In genomic region chr3:197420566-197420965, GRCh38 we compare ENCODE assay signal across 18 cellular contexts.
DNase-seq lines count a peak whose midpoint lies in the region; ATAC-seq and TF ChIP-seq lines count a peak whose summit lies in the region.
"Had no signal": no experiment of that assay in that cellular context is flagged by ENCODE, and none has a peak within 500 bp of the region (broad histone marks: within the 10 kb centered on the region; RNA-seq: fewer than 3 reads in every experiment).

No MANE protein-coding gene starts in this region.

- H3K36me3 ChIP-seq in heart right ventricle: no peaks in the 10 kb centered on the region
- H3K36me3 ChIP-seq: Peyer's patch had no signal

- peak overlapping the region; percentile 50 for H3K27ac Mint-ChIP-seq in stimulated activated naive CD8-positive, alpha-beta T cell treated with anti-CD3 and anti-CD28 coated beads, Interleukin-15, Interleukin-2, amounts not matched to agents 100 ng/mL and 50 ng/mL, for 24 hours
- H3K27ac Mint-ChIP-seq in stimulated activated naive CD8-positive, alpha-beta T cell treated with anti-CD3 and anti-CD28 coated beads, Interleukin-15, amount 100 ng/mL, for 72 hours: no peak overlapping the region
- H3K27ac Mint-ChIP-seq: CD4-positive, alpha-beta T cell had no signal

- H3K27ac ChIP-seq in heart right ventricle: peak overlapping the region in 8 of 10 donors; percentile 16 to 77 (median 56)
- H3K27ac ChIP-seq: Peyer's patch had no signal

- peaks cover 11% of the 10 kb centered on the region for H3K27me3 Mint-ChIP-seq in stimulated activated naive CD8-positive, alpha-beta T cell treated with anti-CD3 and anti-CD28 coated beads, Interleukin-15, Interleukin-2, amounts not matched to agents 100 ng/mL and 50 ng/mL, for 24 hours
- H3K27me3 Mint-ChIP-seq in stimulated activated naive CD8-positive, alpha-beta T cell treated with anti-CD3 and anti-CD28 coated beads, Interleukin-15, amount 100 ng/mL, for 72 hours: peaks cover 6% of the 10 kb centered on the region
- H3K27me3 Mint-ChIP-seq: CD4-positive, alpha-beta T cell had no signal

- no peak overlapping the region for H3K4me3 Mint-ChIP-seq in stimulated activated naive CD8-positive, alpha-beta T cell treated with anti-CD3 and anti-CD28 coated beads, Interleukin-15, Interleukin-2, amounts not matched to agents 100 ng/mL and 50 ng/mL, for 24 hours
- H3K4me3 Mint-ChIP-seq in stimulated activated naive CD8-positive, alpha-beta T cell treated with anti-CD3 and anti-CD28 coated beads, Interleukin-15, amount 100 ng/mL, for 72 hours: no peak overlapping the region
- H3K4me3 Mint-ChIP-seq: CD4-positive, alpha-beta T cell had no signal

- no peaks in the 10 kb centered on the region for H3K9me3 Mint-ChIP-seq in stimulated activated naive CD8-positive, alpha-beta T cell treated with anti-CD3 and anti-CD28 coated beads, Interleukin-15, Interleukin-2, amounts not matched to agents 100 ng/mL and 50 ng/mL, for 24 hours
- H3K9me3 Mint-ChIP-seq in stimulated activated naive CD8-positive, alpha-beta T cell treated with anti-CD3 and anti-CD28 coated beads, Interleukin-15, amount 100 ng/mL, for 72 hours: no peaks in the 10 kb centered on the region
- H3K9me3 Mint-ChIP-seq: CD4-positive, alpha-beta T cell had no signal

- DNase-seq in stimulated activated naive CD8-positive, alpha-beta T cell treated with anti-CD3 and anti-CD28 coated beads, Interleukin-15, amount 100 ng/mL, for 72 hours: no peak
- DNase-seq in heart right ventricle (no peak), posterior vena cava (ENCODE audit: low spot score) (peak; percentile 14), OCI-M2 (lab: John Stamatoyannopoulos, UW; ENCODE audit: unreplicated experiment) (no peak), SKM-1 (lab: John Stamatoyannopoulos, UW; ENCODE audit: unreplicated experiment) (no peak)
- DNase-seq: CD4-positive, alpha-beta T cell; COR-L47; DMS79; Kasumi-1; NCI-H1417; NCI-H1694 treated with DMSO at 0.1 percent for 48 hours; NCI-H2081 treated with DMSO at 0.1 percent for 48 hours; NCI-H2171 treated with DMSO at 0.1 percent for 48 hours; NCI-H524 treated with DMSO at 0.1 percent for 48 hours; NCI-H82; Peyer's patch had no signal

- no peaks in the 10 kb centered on the region for H3K27me3 ChIP-seq in heart right ventricle
- H3K27me3 ChIP-seq: Peyer's patch had no signal

- peaks cover 0 to 28% (median 3%) of the 10 kb centered on the region in 9 donors for H3K4me1 ChIP-seq in heart right ventricle
- H3K4me1 ChIP-seq: Peyer's patch had no signal

- H3K4me3 ChIP-seq in heart right ventricle: no peak overlapping the region
- H3K4me3 ChIP-seq: Peyer's patch had no signal

- intact Hi-C loops in heart right ventricle (cut with DNase I): no loop called here
- intact Hi-C loops in posterior vena cava (cut with DNase I): no loop called here

- peaks cover 19% of the 10 kb centered on the region for H3K4me1 Mint-ChIP-seq in stimulated activated naive CD8-positive, alpha-beta T cell treated with anti-CD3 and anti-CD28 coated beads, Interleukin-15, Interleukin-2, amounts not matched to agents 100 ng/mL and 50 ng/mL, for 24 hours (ENCODE audit: low read depth)
- no peaks in the 10 kb centered on the region for H3K4me1 Mint-ChIP-seq in stimulated activated naive CD8-positive, alpha-beta T cell treated with anti-CD3 and anti-CD28 coated beads, Interleukin-15, amount 100 ng/mL, for 72 hours

- H3K9me3 ChIP-seq in heart right ventricle: no peaks in the 10 kb centered on the region
- H3K9me3 ChIP-seq: Peyer's patch had no signal

- TF ChIP-seq CTCF in heart right ventricle (IDR thresholded peaks at IDR 0.05): no peak

- ATAC-seq in stimulated activated naive CD8-positive, alpha-beta T cell treated with anti-CD3 and anti-CD28 coated beads, Interleukin-15, amount 100 ng/mL, for 72 hours: no peak
- ATAC-seq in heart right ventricle: peak in 2 of 8 donors; percentile 13 to 28
- ATAC-seq in GM18498 (IDR thresholded peaks at IDR 0.05; ENCODE audit: unreplicated experiment): no peak

- WGBS in heart right ventricle, 2 donors: 57 to 62% methylated on average over 4 of the region's 4 CpGs

- no peaks in the 10 kb centered on the region for H3K36me3 Mint-ChIP-seq in stimulated activated naive CD8-positive, alpha-beta T cell treated with anti-CD3 and anti-CD28 coated beads, Interleukin-15, Interleukin-2, amounts not matched to agents 100 ng/mL and 50 ng/mL, for 24 hours (ENCODE audit: low read depth)
